8 cellular contexts compared by ENCODE assay signal in genomic region chr14:61761959-61762786, GRCh38. TPM values are rescaled to one million over a fixed set of nuclear protein-coding genes. Genes with fewer than 3 reads are reported as not detected.
DNase-seq lines count a peak whose midpoint lies in the region; ATAC-seq and TF ChIP-seq lines count a peak whose summit lies in the region.

SNAPC1 (plus strand) TSS chr14:61762420; CDS start chr14:61762461, 41 bp downstream.

- peak within 1 kb of the TSS; percentile 72 for H3K27ac ChIP-seq in PC-9

- H3K9me3 Mint-ChIP-seq in activated T-cell treated with anti-CD3 and anti-CD28 coated beads, Interleukin-2, amount 50 U/mL, for 4 hours = no peaks in the 10 kb centered on the region

- ATAC-seq in GM21723 (IDR thresholded peaks at IDR 0.05; ENCODE audit: unreplicated experiment) = peak; percentile 99
- peak; percentile 100 for ATAC-seq in activated T-cell treated with anti-CD3 and anti-CD28 coated beads, Interleukin-2, amount 50 U/mL, for 4 hours

- H3K36me3 Mint-ChIP-seq in activated T-cell treated with anti-CD3 and anti-CD28 coated beads, Interleukin-2, amount 50 U/mL, for 4 hours (ENCODE audit: insufficient read depth) = peaks cover 2% of the 10 kb centered on the region

- H3K4me3 ChIP-seq in PC-9 = peak within 1 kb of the TSS; percentile 72

- TF ChIP-seq POLR2A in erythroblast (IDR thresholded peaks at IDR 0.05; ENCODE audit: low read length) = peak; percentile 88

- no peaks in the 10 kb centered on the region for H3K9me2 ChIP-seq in PC-9 (ENCODE audit: insufficient read depth)

- H3K79me2 ChIP-seq in PC-9 (ENCODE audit: low read depth) = peaks cover 48% of the 10 kb centered on the region

- intact Hi-C loops in PC-9 (cut with micrococcal nuclease; ENCODE audit: unreplicated experiment) = loop anchor here (1.0 kb wide), 1 partner anchor 11 kb away; no protein-coding TSS in a partner anchor

- H3K27me3 ChIP-seq in PC-9 (ENCODE audit: insufficient read depth, low read depth) = no peaks in the 10 kb centered on the region

- peak within 1 kb of the TSS; percentile 92 for H3K4me3 Mint-ChIP-seq in activated T-cell treated with anti-CD3 and anti-CD28 coated beads, Interleukin-2, amount 50 U/mL, for 4 hours

- H4K20me1 ChIP-seq in PC-9 (ENCODE audit: insufficient read depth) = no peaks in the 10 kb centered on the region; the same call in 1 of the 2 replicates

- H3K4me1 ChIP-seq in PC-9 (replicated peaks; ENCODE audit: insufficient read depth) = peaks cover 40% of the 10 kb centered on the region

- peak; percentile 94 for DNase-seq in DMS53 treated with DMSO at 0.1 percent for 48 hours (lab: John Stamatoyannopoulos, UW; ENCODE audit: unreplicated experiment)
- peak; percentile 96 for DNase-seq in KBM-7
- peak; percentile 97 for DNase-seq in PC-9
- DNase-seq in activated T-cell treated with anti-CD3 and anti-CD28 coated beads, Interleukin-2, amount 50 U/mL, for 4 hours = peak; percentile 97
- peak; percentile 97 to 98 for DNase-seq in erythroblast (lab: John Stamatoyannopoulos, UW)
- peak; percentile 98 for DNase-seq in mucosa of gallbladder (ENCODE audit: low spot score)
- peak; percentile 96 for DNase-seq in stimulated activated CD8-positive, alpha-beta memory T cell treated with anti-CD3 and anti-CD28 coated beads, Interleukin-4, amount 100 ng/mL, for 24 hours (ENCODE audit: low read depth)

- H3K36me3 ChIP-seq in PC-9 (ENCODE audit: low read depth) = peaks cover 8% of the 10 kb centered on the region; the same call in 1 of the 2 replicates

- POLR2A ChIA-PET in PC-9 (lab: Charles Lee; ENCODE audit: unreplicated experiment) = interaction anchor here (0.5 to 1.3 kb wide), 20 partner anchors 8 to 399 kb away, joined by 3 to 29 read pairs (median 5); no protein-coding TSS in a partner anchor

- H3K4me1 Mint-ChIP-seq in activated T-cell treated with anti-CD3 and anti-CD28 coated beads, Interleukin-2, amount 50 U/mL, for 4 hours (ENCODE audit: low read depth) = peaks cover 39% of the 10 kb centered on the region

- peak within 1 kb of the TSS; percentile 90 for H3K4me2 ChIP-seq in PC-9

- in situ Hi-C loops in KBM-7 (cut with MboI; ENCODE audit: low pct_unique_long_range_greater_than_20kb, low sequenced_read_pairs) = no loop called here

- H3F3A ChIP-seq in PC-9 (ENCODE audit: insufficient read depth, low read depth) = peaks cover 9% of the 10 kb centered on the region

- TF ChIP-seq CTCF in PC-9 (conservative IDR thresholded peaks at IDR 0.05) = no peak

- BruUV-seq in PC-9 (replicated peaks; lab: Mats Ljungman, UMichigan) = TSS peak; percentile 95

- CTCF ChIA-PET in PC-9 (lab: Charles Lee) = interaction anchor here (0.6 to 1.0 kb wide), 3 partner anchors 24 to 215 kb away, joined by 3 read pairs; no protein-coding TSS in a partner anchor

- H3K9me3 ChIP-seq in PC-9 (ENCODE audit: insufficient read depth, low read depth) = no peaks in the 10 kb centered on the region

- H3K27me3 Mint-ChIP-seq in activated T-cell treated with anti-CD3 and anti-CD28 coated beads, Interleukin-2, amount 50 U/mL, for 4 hours (ENCODE audit: low read depth) = no peaks in the 10 kb centered on the region

- peak within 1 kb of the TSS; percentile 95 for H2AFZ ChIP-seq in PC-9

RNA-seq across cellular contexts. Expression of gene SNAPC1, which starts in this region (rescaled TPM):
- total RNA-seq in PC-9 (2021) (17.9 and 18.0 TPM in 2 replicates), mucosa of gallbladder (5.9 TPM)
- 10 to 100 TPM; 10.2 to 13.0 (median 11.0) TPM for total RNA-seq in activated T-cell treated with anti-CD3 and anti-CD28 coated beads, Interleukin-2, amount 50 U/mL, for 4 hours

Comparison
In these comparisons a context has a peak if more than half of its experiments do, and no peak if none do; other contexts are left out.
1. Peak in every context shown above with its lines: DNase-seq, ATAC-seq, H3K4me3 ChIP-seq and H3K27ac ChIP-seq.